24 cellular contexts compared by ENCODE assay signal in the genomic region with DNA sequence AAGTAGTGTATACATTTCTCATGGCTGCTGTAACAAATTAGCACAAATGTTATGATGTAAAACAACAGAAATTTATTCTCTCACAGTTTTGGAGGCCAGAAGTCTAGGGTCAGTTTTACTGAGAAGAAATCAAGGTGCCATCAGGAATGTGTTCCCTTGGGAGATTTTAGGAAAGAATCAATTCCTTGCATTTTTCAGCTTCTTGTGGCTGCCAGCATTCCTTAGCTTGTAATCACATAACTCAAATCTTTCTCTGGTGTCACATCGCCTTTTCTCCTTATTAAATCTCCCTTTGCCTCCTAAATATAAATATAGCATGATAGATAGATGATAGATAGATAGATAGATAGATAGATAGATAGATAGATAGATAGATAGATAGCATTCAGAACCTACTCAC.
A peak's percentile ranks its signal among the peaks of the same experiment; 100 is the strongest.
DNase-seq lines count a peak whose midpoint lies in the region; ATAC-seq, FAIRE-seq and TF ChIP-seq lines count a peak whose summit lies in the region.
"Had no signal": no experiment of that assay in that cellular context is flagged by ENCODE, and none has a peak within 500 bp of the region (broad histone marks: within the 10 kb centered on the region; RNA-seq: fewer than 3 reads in every experiment).

No MANE protein-coding gene starts in this region.

- H3K4me3 ChIP-seq in mammary epithelial cell (replicated peaks in 1 of 3; ENCODE audit: insufficient read depth in 1 of 3, low read depth in 2 of 3, low read length in 3 of 3) = no peak overlapping the region
- H3K4me3 ChIP-seq in mesenchymal stem cell (ENCODE audit: insufficient read depth in 1 of 2, low read depth in 1 of 2, low read length in 2 of 2) = no peak overlapping the region
- no peak overlapping the region for H3K4me3 ChIP-seq in right cardiac atrium (ENCODE audit: low read length)
- H3K4me3 ChIP-seq: BLaER1 treated with 17β-estradiol and CSF1 and Interleukin-3, amounts not matched to agents 10 nM and 100 nM; GM12878; GM23248 had no signal

- POLR2A ChIA-PET in MCF 10A (lab: Yijun Ruan, JAX) = no interaction called here

- no peak overlapping the region for H3K14ac ChIP-seq in mesenchymal stem cell (ENCODE audit: low read length in 2 of 2)

- H3K9ac ChIP-seq in mammary epithelial cell (ENCODE audit: insufficient read depth, low read length) = no peak overlapping the region
- no peak overlapping the region for H3K9ac ChIP-seq in mesenchymal stem cell (ENCODE audit: low read length)
- H3K9ac ChIP-seq: BLaER1 treated with 17β-estradiol and CSF1 and Interleukin-3, amounts not matched to agents 10 nM and 100 nM; GM23248 had no signal

- DNase-seq in MCF 10A (ENCODE audit: unreplicated experiment) (peak; percentile 0), mammary epithelial cell (no peak), chondrocyte (ENCODE audit: low spot score) (no peak), mesenchymal stem cell (peak; percentile 31), urothelium cell line (ENCODE audit: low spot score) (peak; percentile 38), AG20443 (ENCODE audit: low spot score) (no peak), right cardiac atrium (no peak)
- DNase-seq: 8988T; CD8-positive, alpha-beta memory T cell; DND-41; GDM1; GM23248; Karpas-422; NCI-H1105 treated with DMSO at 0.1 percent for 48 hours; NCI-H2029; NCI-H2171; NCI-H446; NK-92 treated with Interleukin-12 subunit alpha and Interleukin-12 subunit beta, amount 100 ng/mL, for 24 hours; RPMI8226 had no signal

- dilution Hi-C loops in mammary epithelial cell (cut with HindIII; ENCODE audit: low sequenced_read_pairs) = no loop called here

- no peak overlapping the region for H2BK12ac ChIP-seq in mesenchymal stem cell (ENCODE audit: low read length in 2 of 2)

- H3K4me3 Mint-ChIP-seq in MCF 10A (ENCODE audit: unreplicated experiment) (no peak overlapping the region), chondrocyte (ENCODE audit: unreplicated experiment) (no peak overlapping the region)
- H3K4me3 Mint-ChIP-seq: CD8-positive, alpha-beta memory T cell had no signal

- no peak overlapping the region for H3K4me2 ChIP-seq in mammary epithelial cell (ENCODE audit: insufficient read depth, low read depth, low read length)
- no peak overlapping the region for H3K4me2 ChIP-seq in mesenchymal stem cell (ENCODE audit: low read length, poor library complexity, severe bottlenecking)
- H3K4me2 ChIP-seq: BLaER1 treated with 17β-estradiol and CSF1 and Interleukin-3, amounts not matched to agents 10 nM and 100 nM had no signal

- H3K4ac ChIP-seq in mesenchymal stem cell (ENCODE audit: low read depth in 1 of 2, low read length in 2 of 2) = no peak overlapping the region

- H3K27me3 ChIP-seq in mammary epithelial cell (ENCODE audit: insufficient read depth, low read length) = no peaks in the 10 kb centered on the region
- no peaks in the 10 kb centered on the region for H3K27me3 ChIP-seq in mesenchymal stem cell (ENCODE audit: control insufficient read depth in 1 of 2, insufficient read depth in 1 of 2, low read length in 2 of 2)
- no peaks in the 10 kb centered on the region for H3K27me3 ChIP-seq in right cardiac atrium (ENCODE audit: control insufficient read depth, insufficient read depth)
- H3K27me3 ChIP-seq: BLaER1 treated with 17β-estradiol and CSF1 and Interleukin-3, amounts not matched to agents 10 nM and 100 nM had no signal

- ATAC-seq in HG02981 (IDR thresholded peaks at IDR 0.05; ENCODE audit: unreplicated experiment) (no peak), right cardiac atrium (no peak)
- ATAC-seq: GM12878 had no signal

- H3K9me3 ChIP-seq in mammary epithelial cell (replicated peaks; ENCODE audit: insufficient read depth, low read length) (peaks cover 15% of the 10 kb centered on the region), mesenchymal stem cell (ENCODE audit: control insufficient read depth, low read length) (no peaks in the 10 kb centered on the region), right cardiac atrium (ENCODE audit: control insufficient read depth, low read length) (no peaks in the 10 kb centered on the region)
- H3K9me3 ChIP-seq: BLaER1 treated with 17β-estradiol and CSF1 and Interleukin-3, amounts not matched to agents 10 nM and 100 nM had no signal

- H2BK15ac ChIP-seq in mesenchymal stem cell (ENCODE audit: low read depth, poor library complexity, severe bottlenecking) = no peak overlapping the region

- H3K36me3 Mint-ChIP-seq in MCF 10A (ENCODE audit: insufficient read depth, unreplicated experiment) = no peaks in the 10 kb centered on the region
- H3K36me3 Mint-ChIP-seq in chondrocyte (ENCODE audit: low read depth) = no peaks in the 10 kb centered on the region
- H3K36me3 Mint-ChIP-seq: CD8-positive, alpha-beta memory T cell had no signal

- CTCF ChIA-PET in MCF 10A (lab: Yijun Ruan, JAX) = no interaction called here
- CTCF ChIA-PET in mammary epithelial cell (lab: Charles Lee; ENCODE audit: low non-redundant PET) = no interaction called here

- no peak overlapping the region for H4K91ac ChIP-seq in mesenchymal stem cell (ENCODE audit: low read length)

- H3K4me1 ChIP-seq in mammary epithelial cell (ENCODE audit: insufficient read depth, low read length) = no peaks in the 10 kb centered on the region
- H3K4me1 ChIP-seq in mesenchymal stem cell (ENCODE audit: control insufficient read depth, insufficient read depth, low read depth, low read length) = no peaks in the 10 kb centered on the region
- H3K4me1 ChIP-seq in right cardiac atrium (ENCODE audit: control insufficient read depth, insufficient read depth, low read length) = no peaks in the 10 kb centered on the region
- H3K4me1 ChIP-seq: BLaER1 treated with 17β-estradiol and CSF1 and Interleukin-3, amounts not matched to agents 10 nM and 100 nM had no signal

- no peak overlapping the region for H4K8ac ChIP-seq in mesenchymal stem cell (ENCODE audit: low read length)

- H3K27me3 Mint-ChIP-seq in MCF 10A (ENCODE audit: insufficient read depth, unreplicated experiment) (no peaks in the 10 kb centered on the region), chondrocyte (ENCODE audit: low read depth) (no peaks in the 10 kb centered on the region)
- H3K27me3 Mint-ChIP-seq: CD8-positive, alpha-beta memory T cell had no signal

- H3K18ac ChIP-seq in mesenchymal stem cell (ENCODE audit: low read depth in 1 of 2, low read length in 2 of 2) = no peak overlapping the region

- BruUV-seq in MCF 10A (replicated peaks; lab: Mats Ljungman, UMichigan) = no TSS peak
- no TSS peak for BruUV-seq in mammary epithelial cell (replicated peaks; lab: Mats Ljungman, UMichigan)

- H2AK5ac ChIP-seq in mesenchymal stem cell (ENCODE audit: low read length, severe bottlenecking) = no peak overlapping the region

- H3K27ac Mint-ChIP-seq in MCF 10A (ENCODE audit: low read depth, unreplicated experiment) (no peak overlapping the region), chondrocyte (ENCODE audit: unreplicated experiment) (peak overlapping the region; percentile 55)
- H3K27ac Mint-ChIP-seq: CD8-positive, alpha-beta memory T cell had no signal

- intact Hi-C loops in MCF 10A (cut with micrococcal nuclease) = no loop called here
- intact Hi-C loops in mammary epithelial cell (cut with micrococcal nuclease) = no loop called here
- intact Hi-C loops in right cardiac atrium (cut with DNase I) = no loop called here

- H2BK5ac ChIP-seq in mesenchymal stem cell (ENCODE audit: low read depth, low read length, poor library complexity, severe bottlenecking) = no peak overlapping the region

- no peak overlapping the region for H2AFZ ChIP-seq in mammary epithelial cell (ENCODE audit: low read depth, low read length)
- no peak overlapping the region for H2AFZ ChIP-seq in mesenchymal stem cell (ENCODE audit: low read depth, low read length)
- H2AFZ ChIP-seq: GM23248 had no signal

- H3K79me2 ChIP-seq in mammary epithelial cell (ENCODE audit: insufficient read depth, low read length) = no peaks in the 10 kb centered on the region

- H3K27ac ChIP-seq in mammary epithelial cell (ENCODE audit: insufficient read depth, low read depth, low read length) = no peak overlapping the region
- peak overlapping the region; percentile 77 for H3K27ac ChIP-seq in mesenchymal stem cell (ENCODE audit: low read length, poor library complexity, severe bottlenecking)
- no peak overlapping the region for H3K27ac ChIP-seq in right cardiac atrium (ENCODE audit: low read length)
- H3K27ac ChIP-seq: BLaER1 treated with 17β-estradiol and CSF1 and Interleukin-3, amounts not matched to agents 10 nM and 100 nM; GM23248 had no signal

- H3K23ac ChIP-seq in mesenchymal stem cell (ENCODE audit: low read length in 2 of 2) = no peak overlapping the region

- H3K9me3 Mint-ChIP-seq in MCF 10A (ENCODE audit: unreplicated experiment) = peaks cover 7% of the 10 kb centered on the region
- no peaks in the 10 kb centered on the region for H3K9me3 Mint-ChIP-seq in chondrocyte (ENCODE audit: low read depth)

- H3K36me3 ChIP-seq in mammary epithelial cell (ENCODE audit: insufficient read depth, low read length) (no peaks in the 10 kb centered on the region), mesenchymal stem cell (ENCODE audit: control insufficient read depth in 1 of 2, insufficient read depth in 2 of 2, low read depth in 1 of 2, low read length in 2 of 2) (no peaks in the 10 kb centered on the region)
- H3K36me3 ChIP-seq: BLaER1 treated with 17β-estradiol and CSF1 and Interleukin-3, amounts not matched to agents 10 nM and 100 nM had no signal

- in situ Hi-C loops in mammary epithelial cell (cut with MboI; ENCODE audit: low sequenced_read_pairs in 2 of 2) = no loop called here

- peak; percentile 17 for FAIRE-seq in urothelium cell line (lab: Jason Lieb, UNC)
- FAIRE-seq: D721Med, GM12878, GM18507 had no signal

- no peak for TF ChIP-seq CTCF in MCF 10A (IDR thresholded peaks at IDR 0.05; ENCODE audit: unreplicated experiment)
- TF ChIP-seq CTCF in mammary epithelial cell (conservative IDR thresholded peaks at IDR 0.05 in 1 of 2, IDR thresholded peaks at IDR 0.05 in 1 of 2; ENCODE audit: extremely low read depth in 1 of 2, insufficient read depth in 1 of 2, low read depth in 1 of 2, low read length in 2 of 2) = no peak
- no peak for TF ChIP-seq CTCF in chondrocyte (IDR thresholded peaks at IDR 0.05)

- no peak overlapping the region for H2BK120ac ChIP-seq in mesenchymal stem cell (ENCODE audit: low read depth, low read length)

- H3K4me1 Mint-ChIP-seq in MCF 10A (ENCODE audit: insufficient read depth, unreplicated experiment) (peaks cover 10% of the 10 kb centered on the region), chondrocyte (ENCODE audit: low read depth) (peaks cover 20% of the 10 kb centered on the region)
- H3K4me1 Mint-ChIP-seq: CD8-positive, alpha-beta memory T cell had no signal

- H4K20me1 ChIP-seq in mammary epithelial cell (ENCODE audit: insufficient read depth, low read length) = no peaks in the 10 kb centered on the region
- H4K20me1 ChIP-seq: BLaER1 treated with 17β-estradiol and CSF1 and Interleukin-3, amounts not matched to agents 10 nM and 100 nM had no signal

- WGBS in mammary epithelial cell (ENCODE audit: low coverage, missing lambda C conversion rate) = 0% methylated on average over 1 of the region's 1 CpG
- WGBS in mesenchymal stem cell = no CpG with 5 or more reads among the region's 1 CpG
- WGBS in right cardiac atrium = 45% methylated on average over 1 of the region's 1 CpG

- H3K79me1 ChIP-seq in mesenchymal stem cell (replicated peaks; ENCODE audit: low read length, poor library complexity, severe bottlenecking) = no peaks in the 10 kb centered on the region

Comparison
In these comparisons a context has a peak if more than half of its experiments do, and no peak if none do; other contexts are left out.
1. DNase-seq: peak in MCF 10A (single experiment), mesenchymal stem cell (single experiment) and urothelium cell line (single experiment); none in mammary epithelial cell (single experiment), chondrocyte (single experiment), AG20443 (single experiment) and right cardiac atrium (0 of 3).